Comparison of ENCODE assay signal across 7 cellular contexts in the genomic region with DNA sequence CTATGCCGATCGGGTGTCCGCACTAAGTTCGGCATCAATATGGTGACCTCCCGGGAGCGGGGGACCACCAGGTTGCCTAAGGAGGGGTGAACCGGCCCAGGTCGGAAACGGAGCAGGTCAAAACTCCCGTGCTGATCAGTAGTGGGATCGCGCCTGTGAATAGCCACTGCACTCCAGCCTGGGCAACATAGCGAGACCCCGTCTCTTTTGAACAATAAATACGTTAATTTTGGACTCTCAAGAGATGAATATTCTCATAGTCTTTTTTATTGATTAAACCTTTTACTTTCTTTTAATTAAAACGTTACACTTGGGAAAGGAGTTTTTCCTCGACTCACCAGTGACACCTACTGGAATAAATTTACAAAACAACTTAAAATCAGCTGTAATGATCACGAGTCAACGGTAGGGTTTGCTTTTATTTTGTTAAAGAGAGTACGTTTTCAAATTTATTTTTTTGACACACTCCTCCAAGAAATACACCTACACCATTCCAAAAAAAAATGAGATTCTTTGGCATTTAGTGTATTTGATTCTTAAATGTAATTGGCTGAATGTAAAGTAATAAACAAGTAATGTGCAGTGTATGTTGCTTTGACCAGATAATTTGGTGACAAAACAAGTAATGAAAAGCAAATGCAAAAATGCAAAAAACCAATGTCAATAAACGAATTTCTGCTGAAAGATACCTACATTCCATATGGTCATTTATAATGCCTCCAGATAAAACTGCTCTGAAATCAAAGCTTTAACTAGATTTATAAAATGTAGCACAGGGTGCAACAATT. TPM values are rescaled to one million over a fixed set of nuclear protein-coding genes. Genes with fewer than 3 reads are reported as not detected.
DNase-seq lines count a peak whose midpoint lies in the region; ATAC-seq, FAIRE-seq and TF ChIP-seq lines count a peak whose summit lies in the region.

No MANE protein-coding gene starts in this region.

- peak; percentile 50 for TF ChIP-seq CTCF in GM12875 (IDR thresholded peaks at IDR 0.05; ENCODE audit: borderline replicate concordance, insufficient read depth, low read depth, low read length)
- peak; percentile 99 for TF ChIP-seq CTCF in SK-N-SH (IDR thresholded peaks at IDR 0.05)
- TF ChIP-seq CTCF in GM12878 (IDR thresholded peaks at IDR 0.05 in 2 of 3, conservative IDR thresholded peaks at IDR 0.05 in 1 of 3; ENCODE audit: control insufficient read depth in 2 of 3, extremely low read depth in 1 of 3, insufficient read depth in 1 of 3, low read depth in 3 of 3, low read length in 3 of 3): peak; percentile 56 to 82 (median 82)
- peak; percentile 91 for TF ChIP-seq CTCF in hepatocyte (IDR thresholded peaks at IDR 0.05; ENCODE audit: poor library complexity)
- peak in 4 of 5 experiments; percentile 71 to 94 (median 76) for TF ChIP-seq CTCF in gastrocnemius medialis (IDR thresholded peaks at IDR 0.05 in 4 of 5, conservative IDR thresholded peaks at IDR 0.05 in 1 of 5)

- H3K9me2 ChIP-seq in SK-N-SH: no peaks in the 10 kb centered on the region
- H3K9me2 ChIP-seq in hepatocyte (replicated peaks; ENCODE audit: insufficient read depth): no peaks in the 10 kb centered on the region

- H3K27me3 ChIP-seq in SK-N-SH (ENCODE audit: insufficient read depth) (no peaks in the 10 kb centered on the region), GM12878 (replicated peaks in 1 of 2; ENCODE audit: control insufficient read depth in 2 of 2, insufficient read depth in 2 of 2, low read length in 1 of 2) (no peaks in the 10 kb centered on the region), hepatocyte (no peaks in the 10 kb centered on the region), gastrocnemius medialis (no peaks in the 10 kb centered on the region)

- TF ChIP-seq POLR2A in GM12878 (IDR thresholded peaks at IDR 0.05; ENCODE audit: low read depth, low read length): no peak
- no peak for TF ChIP-seq POLR2A in gastrocnemius medialis (IDR thresholded peaks at IDR 0.05)

- H3K27ac ChIP-seq in SK-N-SH (ENCODE audit: low read depth in 2 of 2, low read length in 1 of 2): peak overlapping the region; percentile 45 to 82
- H3K27ac ChIP-seq in GM12878 (ENCODE audit: control insufficient read depth, insufficient read depth): peak overlapping the region; percentile 47
- peak overlapping the region; percentile 61 for H3K27ac ChIP-seq in hepatocyte
- peak overlapping the region; percentile 94 to 98 (median 96) for H3K27ac ChIP-seq in gastrocnemius medialis

- ATAC-seq in HG02623 (IDR thresholded peaks at IDR 0.05; ENCODE audit: unreplicated experiment) (peak; percentile 23), GM12878 (peak; percentile 19), gastrocnemius medialis (peak in 1 of 2 donors; percentile 36)

- peak; percentile 30; the same call in 1 of the 2 replicates for TF ChIP-seq RAD21 in SK-N-SH (IDR thresholded peaks at IDR 0.05; ENCODE audit: low read length)
- peak; percentile 44 for TF ChIP-seq RAD21 in GM12878 (IDR thresholded peaks at IDR 0.05; ENCODE audit: insufficient read depth, low read depth, low read length)

- peak; percentile 96 for FAIRE-seq in GM12878 (lab: Jason Lieb, UNC)

- H4K20me1 ChIP-seq in SK-N-SH (ENCODE audit: insufficient read depth) (peaks cover 38% of the 10 kb centered on the region), GM12878 (ENCODE audit: control insufficient read depth, insufficient read depth) (peaks cover 4% of the 10 kb centered on the region; the same call in 1 of the 2 replicates), hepatocyte (ENCODE audit: insufficient read depth, poor library complexity, severe bottlenecking) (peaks cover 34% of the 10 kb centered on the region)

- H3K9me3 ChIP-seq in SK-N-SH (no peaks in the 10 kb centered on the region), GM12878 (replicated peaks; ENCODE audit: control insufficient read depth, insufficient read depth, low read length) (no peaks in the 10 kb centered on the region), hepatocyte (ENCODE audit: low read depth) (no peaks in the 10 kb centered on the region), gastrocnemius medialis (no peaks in the 10 kb centered on the region)

- POLR2A ChIA-PET in SK-N-SH (lab: Yijun Ruan, JAX): interaction anchor here (1.0 to 3.6 kb wide), 5 partner anchors 11 to 47 kb away, joined by 4 to 19 read pairs (median 6); a partner anchor contains a TSS
- POLR2A ChIA-PET in GM12878 (lab: Charles Lee): interaction anchor here (1.2 to 5.4 kb wide), 9 partner anchors 10 to 181 kb away, joined by 3 to 62 read pairs (median 6); a partner anchor contains a TSS

- TF ChIP-seq EP300 in SK-N-SH (IDR thresholded peaks at IDR 0.05; ENCODE audit: borderline replicate concordance in 1 of 2, low read depth in 1 of 2, low read length in 1 of 2): no peak
- TF ChIP-seq EP300 in GM12878 (IDR thresholded peaks at IDR 0.05; ENCODE audit: borderline replicate concordance in 1 of 2, control insufficient read depth in 1 of 2, low read depth in 2 of 2, low read length in 2 of 2): no peak

- no TSS peak for BruUV-seq in GM12878 (replicated peaks; lab: Mats Ljungman, UMichigan)

- H3K79me2 ChIP-seq in SK-N-SH (ENCODE audit: insufficient read depth): peaks cover 43% of the 10 kb centered on the region
- peaks cover 44% of the 10 kb centered on the region for H3K79me2 ChIP-seq in GM12878 (ENCODE audit: control insufficient read depth, insufficient read depth, low read length)
- H3K79me2 ChIP-seq in hepatocyte: peaks cover 42% of the 10 kb centered on the region

- in situ Hi-C loops in GM12878 (cut with MboI) (no loop called here), gastrocnemius medialis (cut with MboI; ENCODE audit: low sequenced_read_pairs in 4 of 4) (loop anchor here in 1 of 4 donors (10.0 kb wide), 1 partner anchor 48 kb away; a partner anchor contains a TSS)

- intact Hi-C loops in GM12878 (cut with micrococcal nuclease; ENCODE audit: unreplicated experiment) (loop anchor here (1.0 to 5.0 kb wide), 4 partner anchors 11 to 125 kb away; a partner anchor contains a TSS), gastrocnemius medialis (cut with DNase I; ENCODE audit: low total_unique reads) (loop anchor here (1.0 to 5.0 kb wide), 4 partner anchors 11 to 265 kb away; a partner anchor contains a TSS)

- peak; percentile 86 for DNase-seq in MV-4-11 (lab: John Stamatoyannopoulos, UW)
- peak; percentile 60 for DNase-seq in SK-N-SH
- peak; percentile 67 for DNase-seq in GM12878 (ENCODE audit: low read depth, low spot score)
- peak; percentile 66 for DNase-seq in hepatocyte (ENCODE audit: low spot score)
- DNase-seq in gastrocnemius medialis: no peak

- SMC1A ChIA-PET in GM12878 (lab: Charles Lee; ENCODE audit: uncharacterized antibody, unreplicated experiment): interaction anchor here (0.8 to 2.8 kb wide), 14 partner anchors 8 to 266 kb away, joined by 3 to 12 read pairs (median 5); a partner anchor contains a TSS

- H3K4me3 ChIP-seq in GM12875 (ENCODE audit: low read depth, low read length) (no peak overlapping the region), SK-N-SH (ENCODE audit: low read depth in 2 of 2, low read length in 1 of 2) (peak overlapping the region; percentile 72 to 91), GM12878 (peak overlapping the region; percentile 57; the same call in 1 of the 2 replicates), hepatocyte (no peak overlapping the region), gastrocnemius medialis (peak overlapping the region; percentile 78 to 99 (median 93))

- RAD21 ChIA-PET in GM12878 (lab: Charles Lee; ENCODE audit: unreplicated experiment): interaction anchor here (0.6 to 4.2 kb wide), 11 partner anchors 9 to 622 kb away, joined by 3 to 27 read pairs (median 9); a partner anchor contains a TSS

- H3K4me1 ChIP-seq in SK-N-SH (ENCODE audit: control insufficient read depth in 1 of 2, insufficient read depth in 2 of 2, low read depth in 1 of 2, low read length in 1 of 2) (peaks cover 3 to 7% of the 10 kb centered on the region in 2 experiments; a peak in 1 of 4 replicates), GM12878 (ENCODE audit: control insufficient read depth, insufficient read depth, low read length) (no peaks in the 10 kb centered on the region), hepatocyte (ENCODE audit: insufficient read depth) (peaks cover 8% of the 10 kb centered on the region), gastrocnemius medialis (peaks cover 27% of the 10 kb centered on the region in 2 donors)

- CTCF ChIA-PET in SK-N-SH (lab: Yijun Ruan, JAX) (interaction anchor here (0.6 to 3.8 kb wide), 35 partner anchors 8 to 316 kb away, joined by 3 to 51 read pairs (median 4); a partner anchor contains a TSS), GM12878 (lab: Yijun Ruan, JAX) (interaction anchor here (0.7 to 5.6 kb wide), 19 partner anchors 10 to 1063 kb away, joined by 3 to 75 read pairs (median 4); a partner anchor contains a TSS)

- WGBS in SK-N-SH (ENCODE audit: low lambda C conversion rate): under 1% methylated on average over 9 of the region's 21 CpGs
- under 1% methylated on average over 11 of the region's 21 CpGs for WGBS in GM12878 (ENCODE audit: insufficient coverage, insufficient replicate concordance, low lambda C conversion rate, missing lambda C conversion rate)
- WGBS in hepatocyte (ENCODE audit: low lambda C conversion rate, missing lambda C conversion rate): under 1% methylated on average over 14 of the region's 21 CpGs

- no peak overlapping the region; the same call in 1 of the 2 replicates for H3K9ac ChIP-seq in SK-N-SH
- H3K9ac ChIP-seq in GM12878 (ENCODE audit: control insufficient read depth, insufficient read depth, low read length): peak overlapping the region; percentile 8; the same call in 1 of the 2 replicates

- H3K4me2 ChIP-seq in SK-N-SH (peak overlapping the region; percentile 6; the same call in 1 of the 2 replicates), GM12878 (ENCODE audit: control insufficient read depth, insufficient read depth) (peak overlapping the region; percentile 76; the same call in 1 of the 2 replicates), hepatocyte (peak overlapping the region; percentile 47)

- H3F3A ChIP-seq in SK-N-SH (replicated peaks; ENCODE audit: insufficient read depth): peaks cover 25% of the 10 kb centered on the region

- H3K36me3 ChIP-seq in SK-N-SH (replicated peaks in 1 of 2; ENCODE audit: control insufficient read depth in 1 of 2, insufficient read depth in 2 of 2, low read length in 1 of 2) (peaks cover 24 to 33% of the 10 kb centered on the region in 2 experiments), GM12878 (ENCODE audit: control insufficient read depth in 2 of 2, insufficient read depth in 2 of 2, low read length in 1 of 2) (peaks cover 2 to 13% of the 10 kb centered on the region in 2 experiments; a peak in 2 of 4 replicates), hepatocyte (replicated peaks; ENCODE audit: insufficient read depth, low read depth) (peaks cover 8% of the 10 kb centered on the region), gastrocnemius medialis (peaks cover 0 to 29% of the 10 kb centered on the region in 2 donors)

- H2AFZ ChIP-seq in SK-N-SH (ENCODE audit: low read depth) (peak overlapping the region; percentile 69), GM12878 (ENCODE audit: control insufficient read depth, low read depth, low read length) (peak overlapping the region; percentile 77), hepatocyte (peak overlapping the region; percentile 27)

RNA-seq across cellular contexts. Expression of a gene that starts 0.7 kb away (rescaled TPM):
- polyA plus RNA-seq in SK-N-SH (2012; rRNA removed) (11,220 and 15,074 TPM in 2 replicates), GM12878 (2011; rRNA removed) (3,967 and 5,760 TPM in 2 replicates), GM12878 (2014; fragmentation: Illumina TruSeq; extraction: Trizol) (3,829 and 3,986 TPM in 2 replicates), GM12878 (2014; fragmentation: Nextera tagmentation; extraction: Ambion mirVana) (1,000 to 10,000 TPM; 7,374 to 7,763 TPM), GM12878 (2014; rRNA removed) (10,815 and 11,432 TPM in 2 replicates), GM12878 (2016; fragmentation: Nextera tagmentation; extraction: Ambion mirVana) (1,000 to 10,000 TPM; 2,685 to 2,702 TPM), hepatocyte (875 and 983 TPM in 2 replicates)
- 14,126 and 18,473 TPM in 2 replicates for polyA plus RNA-seq in SK-N-SH (2012; cell fraction: cytosol; rRNA removed)
- polyA plus RNA-seq in SK-N-SH (2012; cell fraction: nucleus; rRNA removed): 2,005 and 4,034 TPM in 2 replicates
- total RNA-seq in GM12878 (2013; cell fraction: nucleolus; rRNA removed): 345 and 424 TPM in 2 replicates
- total RNA-seq in GM12878 (2014; rRNA removed) (4,733 and 4,923 TPM in 2 replicates), GM12878 (2014; rRNA removed; fragmentation: Illumina TruSeq; extraction: Trizol) (3,284 and 3,322 TPM in 2 replicates), GM12878 (2021) (2,727 and 2,890 TPM in 2 replicates), hepatocyte (3,841 and 4,104 TPM in 2 replicates), gastrocnemius medialis (over 10,000 TPM in 1 of 4 donors, 1,000 to 10,000 TPM in 3; 6,799 to 10,395 (median 8,793) TPM)
- 3,291 TPM for polyA plus RNA-seq in GM12878 (2011; ENCODE audit: low read depth)
- polyA plus RNA-seq in GM12878 (2011; cell fraction: cytosol; rRNA removed): 7,866 and 27,616 TPM in 2 replicates
- polyA plus RNA-seq in GM12878 (2011; cell fraction: nucleus; rRNA removed): 1,846 and 2,118 TPM in 2 replicates
- 13,737 and 20,851 TPM in 2 replicates for polyA plus RNA-seq in GM12878 (2012)
- polyA minus RNA-seq in GM12878 (2011; rRNA and poly(A)+ RNA removed): 879 and 1,132 TPM in 2 replicates
- 471 and 480 TPM in 2 replicates for polyA minus RNA-seq in GM12878 (2011; cell fraction: cytosol; rRNA and poly(A)+ RNA removed)
- polyA minus RNA-seq in GM12878 (2011; cell fraction: nucleus; rRNA and poly(A)+ RNA removed): 234 and 334 TPM in 2 replicates

RNA-seq across cellular contexts. Expression of a gene that starts 11.9 kb away (rescaled TPM):
- polyA plus RNA-seq in SK-N-SH (2012; rRNA removed) (9.3 and 9.5 TPM in 2 replicates), GM12878 (2011; rRNA removed) (36.9 and 50.7 TPM in 2 replicates), GM12878 (2014; fragmentation: Illumina TruSeq; extraction: Trizol) (41.2 and 50.3 TPM in 2 replicates), GM12878 (2014; fragmentation: Nextera tagmentation; extraction: Ambion mirVana) (100 to 1,000 TPM in 1 of 2 experiments, 10 to 100 TPM in 1; 63.9 to 110 TPM), GM12878 (2014; rRNA removed) (42.8 and 45.3 TPM in 2 replicates), GM12878 (2016; fragmentation: Nextera tagmentation; extraction: Ambion mirVana) (10 to 100 TPM; 86.0 to 86.7 TPM), hepatocyte (10.6 and 14.8 TPM in 2 replicates)
- polyA plus RNA-seq in SK-N-SH (2012; cell fraction: cytosol; rRNA removed): 11.5 and 17.6 TPM in 2 replicates
- polyA plus RNA-seq in SK-N-SH (2012; cell fraction: nucleus; rRNA removed): 3.7 and 4.5 TPM in 2 replicates
- total RNA-seq in GM12878 (2013; cell fraction: nucleolus; rRNA removed): 28.5 and 31.4 TPM in 2 replicates
- total RNA-seq in GM12878 (2014; rRNA removed) (54.0 and 66.4 TPM in 2 replicates), GM12878 (2014; rRNA removed; fragmentation: Illumina TruSeq; extraction: Trizol) (47.9 and 52.3 TPM in 2 replicates), GM12878 (2021) (46.7 and 48.9 TPM in 2 replicates), hepatocyte (10.1 and 15.4 TPM in 2 replicates), gastrocnemius medialis (1 to 10 TPM; 1.3 to 5.8 (median 3.7) TPM)
- polyA plus RNA-seq in GM12878 (2011; ENCODE audit: low read depth): 14.3 TPM
- 20.0 and 24.4 TPM in 2 replicates for polyA plus RNA-seq in GM12878 (2011; cell fraction: cytosol; rRNA removed)
- polyA plus RNA-seq in GM12878 (2011; cell fraction: nucleus; rRNA removed): 16.7 and 18.2 TPM in 2 replicates
- 18.9 and 20.8 TPM in 2 replicates for polyA plus RNA-seq in GM12878 (2012)
- 17.0 and 17.7 TPM in 2 replicates for polyA minus RNA-seq in GM12878 (2011; rRNA and poly(A)+ RNA removed)
- polyA minus RNA-seq in GM12878 (2011; cell fraction: cytosol; rRNA and poly(A)+ RNA removed): 7.9 and 9.5 TPM in 2 replicates
- 11.5 and 17.0 TPM in 2 replicates for polyA minus RNA-seq in GM12878 (2011; cell fraction: nucleus; rRNA and poly(A)+ RNA removed)

RNA-seq across cellular contexts. Expression of a gene that starts 33.6 kb away (rescaled TPM):
- polyA plus RNA-seq in SK-N-SH (2012; rRNA removed) (260 and 337 TPM in 2 replicates), GM12878 (2011; rRNA removed) (230 and 328 TPM in 2 replicates), GM12878 (2014; fragmentation: Illumina TruSeq; extraction: Trizol) (618 and 667 TPM in 2 replicates), GM12878 (2014; fragmentation: Nextera tagmentation; extraction: Ambion mirVana) (1,000 to 10,000 TPM; 1,365 to 1,379 TPM), GM12878 (2014; rRNA removed) (397 and 441 TPM in 2 replicates), GM12878 (2016; fragmentation: Nextera tagmentation; extraction: Ambion mirVana) (100 to 1,000 TPM; 541 to 571 TPM), hepatocyte (277 TPM in 2 replicates)
- polyA plus RNA-seq in SK-N-SH (2012; cell fraction: cytosol; rRNA removed): 446 and 755 TPM in 2 replicates
- 59.1 and 73.7 TPM in 2 replicates for polyA plus RNA-seq in SK-N-SH (2012; cell fraction: nucleus; rRNA removed)
- total RNA-seq in GM12878 (2013; cell fraction: nucleolus; rRNA removed): 33.9 and 35.8 TPM in 2 replicates
- total RNA-seq in GM12878 (2014; rRNA removed) (260 and 320 TPM in 2 replicates), GM12878 (2014; rRNA removed; fragmentation: Illumina TruSeq; extraction: Trizol) (549 and 554 TPM in 2 replicates), GM12878 (2021) (222 and 226 TPM in 2 replicates), hepatocyte (175 and 208 TPM in 2 replicates), gastrocnemius medialis (100 to 1,000 TPM; 156 to 226 (median 203) TPM)
- polyA plus RNA-seq in GM12878 (2011; ENCODE audit: low read depth): 592 TPM
- 147 and 155 TPM in 2 replicates for polyA plus RNA-seq in GM12878 (2011; cell fraction: cytosol; rRNA removed)
- polyA plus RNA-seq in GM12878 (2011; cell fraction: nucleus; rRNA removed): 101 and 103 TPM in 2 replicates
- 493 and 622 TPM in 2 replicates for polyA plus RNA-seq in GM12878 (2012)
- polyA minus RNA-seq in GM12878 (2011; rRNA and poly(A)+ RNA removed): 86.5 and 135 TPM in 2 replicates
- 33.3 and 38.7 TPM in 2 replicates for polyA minus RNA-seq in GM12878 (2011; cell fraction: cytosol; rRNA and poly(A)+ RNA removed)
- polyA minus RNA-seq in GM12878 (2011; cell fraction: nucleus; rRNA and poly(A)+ RNA removed): 10.8 and 14.1 TPM in 2 replicates

RNA-seq across cellular contexts. Expression of a gene that starts 33.7 kb away (rescaled TPM):
- polyA plus RNA-seq in SK-N-SH (2012; rRNA removed) (20.6 and 22.0 TPM in 2 replicates), GM12878 (2011; rRNA removed) (26.6 and 35.3 TPM in 2 replicates), GM12878 (2014; fragmentation: Illumina TruSeq; extraction: Trizol) (38.0 and 45.9 TPM in 2 replicates), GM12878 (2014; fragmentation: Nextera tagmentation; extraction: Ambion mirVana) (under 1 TPM in 1 of 2 experiments, not detected in 1; 0.03 TPM), GM12878 (2014; rRNA removed) (32.9 and 34.7 TPM in 2 replicates), GM12878 (2016; fragmentation: Nextera tagmentation; extraction: Ambion mirVana) (10 to 100 TPM; 38.0 to 39.3 TPM), hepatocyte (39.4 and 53.5 TPM in 2 replicates)
- 24.4 and 24.8 TPM in 2 replicates for polyA plus RNA-seq in SK-N-SH (2012; cell fraction: cytosol; rRNA removed)
- polyA plus RNA-seq in SK-N-SH (2012; cell fraction: nucleus; rRNA removed): 9.3 and 9.7 TPM in 2 replicates
- 32.0 and 34.6 TPM in 2 replicates for total RNA-seq in GM12878 (2013; cell fraction: nucleolus; rRNA removed)
- total RNA-seq in GM12878 (2014; rRNA removed) (51.8 and 57.9 TPM in 2 replicates), GM12878 (2014; rRNA removed; fragmentation: Illumina TruSeq; extraction: Trizol) (38.5 and 38.6 TPM in 2 replicates), GM12878 (2021) (47.9 and 49.5 TPM in 2 replicates), hepatocyte (74.9 and 81.3 TPM in 2 replicates), gastrocnemius medialis (10 to 100 TPM in 2 of 4 donors, 1 to 10 TPM in 2; 7.2 to 11.5 (median 9.6) TPM)
- 3.2 TPM for polyA plus RNA-seq in GM12878 (2011; ENCODE audit: low read depth)
- polyA plus RNA-seq in GM12878 (2011; cell fraction: cytosol; rRNA removed): 23.4 and 24.2 TPM in 2 replicates
- 15.5 and 17.3 TPM in 2 replicates for polyA plus RNA-seq in GM12878 (2011; cell fraction: nucleus; rRNA removed)
- 16.5 and 26.1 TPM in 2 replicates for polyA plus RNA-seq in GM12878 (2012)
- 25.2 and 31.7 TPM in 2 replicates for polyA minus RNA-seq in GM12878 (2011; rRNA and poly(A)+ RNA removed)
- polyA minus RNA-seq in GM12878 (2011; cell fraction: cytosol; rRNA and poly(A)+ RNA removed): 13.8 and 15.4 TPM in 2 replicates
- 18.0 and 25.3 TPM in 2 replicates for polyA minus RNA-seq in GM12878 (2011; cell fraction: nucleus; rRNA and poly(A)+ RNA removed)

RNA-seq across cellular contexts. Expression of a gene that starts 48.2 kb away (rescaled TPM):
- 8.9 and 9.9 TPM in 2 replicates for polyA plus RNA-seq in SK-N-SH (2012; rRNA removed)
- polyA plus RNA-seq in SK-N-SH (2012; cell fraction: cytosol; rRNA removed): 10.8 and 11.4 TPM in 2 replicates
- polyA plus RNA-seq in SK-N-SH (2012; cell fraction: nucleus; rRNA removed): 5.8 and 9.6 TPM in 2 replicates
- 7.8 and 8.1 TPM in 2 replicates for total RNA-seq in GM12878 (2013; cell fraction: nucleolus; rRNA removed)
- 12.6 and 14.0 TPM in 2 replicates for total RNA-seq in GM12878 (2014; rRNA removed)
- 8.7 and 9.9 TPM in 2 replicates for total RNA-seq in GM12878 (2014; rRNA removed; fragmentation: Illumina TruSeq; extraction: Trizol)
- 10.5 and 12.0 TPM in 2 replicates for total RNA-seq in GM12878 (2021)
- polyA plus RNA-seq in GM12878 (2011; ENCODE audit: low read depth): 2.0 TPM
- polyA plus RNA-seq in GM12878 (2011; rRNA removed): 9.0 and 13.3 TPM in 2 replicates
- polyA plus RNA-seq in GM12878 (2011; cell fraction: cytosol; rRNA removed): 4.3 and 6.2 TPM in 2 replicates
- polyA plus RNA-seq in GM12878 (2011; cell fraction: nucleus; rRNA removed): 2.9 and 4.4 TPM in 2 replicates
- 5.2 and 6.3 TPM in 2 replicates for polyA plus RNA-seq in GM12878 (2012)
- polyA plus RNA-seq in GM12878 (2014; fragmentation: Illumina TruSeq; extraction: Trizol): 10.3 and 12.4 TPM in 2 replicates
- 1 to 10 TPM; 5.7 to 6.1 TPM for polyA plus RNA-seq in GM12878 (2014; fragmentation: Nextera tagmentation; extraction: Ambion mirVana)
- 10.7 and 11.4 TPM in 2 replicates for polyA plus RNA-seq in GM12878 (2014; rRNA removed)
- 10 to 100 TPM; 21.2 to 24.7 TPM for polyA plus RNA-seq in GM12878 (2016; fragmentation: Nextera tagmentation; extraction: Ambion mirVana)
- 2.6 and 3.2 TPM in 2 replicates for polyA minus RNA-seq in GM12878 (2011; rRNA and poly(A)+ RNA removed)
- 2.6 and 3.2 TPM in 2 replicates for polyA minus RNA-seq in GM12878 (2011; cell fraction: cytosol; rRNA and poly(A)+ RNA removed)
- polyA minus RNA-seq in GM12878 (2011; cell fraction: nucleus; rRNA and poly(A)+ RNA removed): 2.2 and 3.6 TPM in 2 replicates
- total RNA-seq in hepatocyte: 16.7 and 19.8 TPM in 2 replicates
- 17.6 and 20.6 TPM in 2 replicates for polyA plus RNA-seq in hepatocyte
- 1 to 10 TPM; 5.6 to 8.4 (median 6.9) TPM for total RNA-seq in gastrocnemius medialis

Comparison
In these comparisons a context has a peak if more than half of its experiments do, and no peak if none do; other contexts are left out.
1. H3K4me3 ChIP-seq: peak in SK-N-SH (2 of 2), GM12878 (single experiment) and gastrocnemius medialis (4 of 4); none in GM12875 (single experiment) and hepatocyte (single experiment).
2. DNase-seq: peak in MV-4-11 (single experiment), SK-N-SH (single experiment), GM12878 (single experiment) and hepatocyte (single experiment); none in gastrocnemius medialis (0 of 2).
3. H2AFZ ChIP-seq: peak in every context shown above with its lines; median percentile 77 in GM12878; 69 in SK-N-SH; 27 in hepatocyte.
4. H3K4me2 ChIP-seq: peak in every context shown above with its lines; median percentile 76 in GM12878; 47 in hepatocyte; 6 in SK-N-SH.
5. Peak in every context shown above with its lines, with median percentiles within 50 percentile points of each other: CTCF ChIP-seq and H3K27ac ChIP-seq.